ENCODE assay signal across 2 cellular contexts in the genomic region with DNA sequence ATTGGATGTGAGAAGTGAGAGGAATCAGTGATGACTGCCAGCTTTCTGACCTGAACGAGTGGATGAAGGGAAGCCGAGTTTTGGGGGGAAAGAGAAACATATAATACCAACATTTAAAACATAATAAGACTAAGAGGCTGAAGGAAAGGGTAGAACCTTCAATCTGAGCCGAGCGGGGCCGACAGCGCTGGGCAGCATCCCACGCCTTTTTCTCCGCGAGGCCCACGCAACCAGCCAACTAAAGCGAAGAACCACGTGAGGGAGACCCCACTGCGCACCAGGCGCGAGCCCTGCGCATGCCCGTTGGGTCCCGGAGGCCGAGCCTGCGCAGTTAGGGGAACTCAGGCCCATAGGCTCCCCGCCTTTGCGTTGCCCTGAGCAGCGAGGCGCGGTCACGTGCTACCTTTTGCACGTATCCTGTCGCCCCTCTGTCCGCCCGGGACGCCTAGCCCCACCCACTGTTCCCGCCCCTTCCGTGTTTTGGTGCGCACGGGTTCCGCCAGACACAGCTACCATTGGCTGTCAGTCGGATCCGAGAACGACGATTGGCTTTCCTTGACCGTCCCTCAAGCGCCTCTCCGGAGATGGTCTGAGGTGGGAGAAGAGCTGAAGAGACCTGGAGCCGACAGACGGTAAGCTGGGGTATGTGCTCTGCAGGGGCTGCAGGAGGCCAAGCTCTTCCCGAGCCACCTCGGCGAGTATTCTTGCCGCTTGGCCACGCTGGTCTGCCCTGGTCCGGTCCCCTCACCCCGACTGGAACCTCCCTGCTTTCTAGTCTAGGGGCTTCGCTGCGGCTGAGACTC.
A peak's percentile ranks its signal among the peaks of the same experiment; 100 is the strongest.
TF ChIP-seq lines count a peak whose summit lies in the region.

A gene with protein sequence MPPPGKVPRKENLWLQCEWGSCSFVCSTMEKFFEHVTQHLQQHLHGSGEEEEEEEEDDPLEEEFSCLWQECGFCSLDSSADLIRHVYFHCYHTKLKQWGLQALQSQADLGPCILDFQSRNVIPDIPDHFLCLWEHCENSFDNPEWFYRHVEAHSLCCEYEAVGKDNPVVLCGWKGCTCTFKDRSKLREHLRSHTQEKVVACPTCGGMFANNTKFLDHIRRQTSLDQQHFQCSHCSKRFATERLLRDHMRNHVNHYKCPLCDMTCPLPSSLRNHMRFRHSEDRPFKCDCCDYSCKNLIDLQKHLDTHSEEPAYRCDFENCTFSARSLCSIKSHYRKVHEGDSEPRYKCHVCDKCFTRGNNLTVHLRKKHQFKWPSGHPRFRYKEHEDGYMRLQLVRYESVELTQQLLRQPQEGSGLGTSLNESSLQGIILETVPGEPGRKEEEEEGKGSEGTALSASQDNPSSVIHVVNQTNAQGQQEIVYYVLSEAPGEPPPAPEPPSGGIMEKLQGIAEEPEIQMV (plus strand): TSS at position 573 of the 803 bp plus-strand sequence. CDS start 5,365 bp downstream, outside the sequence.

TF ChIP-seq in IMR-90, 13 proteins besides CTCF, POLR2A, EP300 and RAD21:
- TF ChIP-seq MXI1 (IDR thresholded peaks at IDR 0.05; ENCODE audit: borderline replicate concordance, low read depth, low read length) (peak; percentile 76; the same call in 1 of the 2 replicates), MAFK (IDR thresholded peaks at IDR 0.05; ENCODE audit: low read depth, low read length) (no peak), CEBPB (IDR thresholded peaks at IDR 0.05; ENCODE audit: low read depth, low read length) (no peak), RFX5 (IDR thresholded peaks at IDR 0.05; ENCODE audit: low read depth, low read length) (no peak), CHD1 (IDR thresholded peaks at IDR 0.05; ENCODE audit: low read depth, low read length) (no peak), SMC3 (IDR thresholded peaks at IDR 0.05; ENCODE audit: low read depth, low read length) (no peak), MAZ (IDR thresholded peaks at IDR 0.05; ENCODE audit: borderline replicate concordance, low read depth, low read length) (peak; percentile 84; the same call in 1 of the 2 replicates), RCOR1 (IDR thresholded peaks at IDR 0.05; ENCODE audit: insufficient replicate concordance, low read length) (no peak), BHLHE40 (IDR thresholded peaks at IDR 0.05; ENCODE audit: low read depth, low read length) (peak; percentile 76; the same call in 1 of the 2 replicates), NFE2L2 (IDR thresholded peaks at IDR 0.05; ENCODE audit: low read depth, low read length) (no peak), FOS (IDR thresholded peaks at IDR 0.05; ENCODE audit: low read depth, low read length) (peak; percentile 23; the same call in 1 of the 2 replicates)
- TF ChIP-seq, protein P1, sequence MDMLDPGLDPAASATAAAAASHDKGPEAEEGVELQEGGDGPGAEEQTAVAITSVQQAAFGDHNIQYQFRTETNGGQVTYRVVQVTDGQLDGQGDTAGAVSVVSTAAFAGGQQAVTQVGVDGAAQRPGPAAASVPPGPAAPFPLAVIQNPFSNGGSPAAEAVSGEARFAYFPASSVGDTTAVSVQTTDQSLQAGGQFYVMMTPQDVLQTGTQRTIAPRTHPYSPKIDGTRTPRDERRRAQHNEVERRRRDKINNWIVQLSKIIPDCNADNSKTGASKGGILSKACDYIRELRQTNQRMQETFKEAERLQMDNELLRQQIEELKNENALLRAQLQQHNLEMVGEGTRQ (IDR thresholded peaks at IDR 0.05; ENCODE audit: low read depth, low read length) = peak; percentile 98
- TF ChIP-seq, protein P2, sequence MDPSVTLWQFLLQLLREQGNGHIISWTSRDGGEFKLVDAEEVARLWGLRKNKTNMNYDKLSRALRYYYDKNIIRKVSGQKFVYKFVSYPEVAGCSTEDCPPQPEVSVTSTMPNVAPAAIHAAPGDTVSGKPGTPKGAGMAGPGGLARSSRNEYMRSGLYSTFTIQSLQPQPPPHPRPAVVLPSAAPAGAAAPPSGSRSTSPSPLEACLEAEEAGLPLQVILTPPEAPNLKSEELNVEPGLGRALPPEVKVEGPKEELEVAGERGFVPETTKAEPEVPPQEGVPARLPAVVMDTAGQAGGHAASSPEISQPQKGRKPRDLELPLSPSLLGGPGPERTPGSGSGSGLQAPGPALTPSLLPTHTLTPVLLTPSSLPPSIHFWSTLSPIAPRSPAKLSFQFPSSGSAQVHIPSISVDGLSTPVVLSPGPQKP (IDR thresholded peaks at IDR 0.05; ENCODE audit: borderline replicate concordance, low read depth, low read length) = no peak

TF ChIP-seq in endothelial cell of umbilical vein, 7 proteins besides CTCF, POLR2A, EP300 and RAD21:
- TF ChIP-seq GATA2 (IDR thresholded peaks at IDR 0.05; ENCODE audit: insufficient read depth, insufficient read length, low read depth, low read length) (no peak), EZH2 (IDR thresholded peaks at IDR 0.05; ENCODE audit: borderline replicate concordance, low read depth, low read length, severe bottlenecking) (no peak), POLR2AphosphoS5 (IDR thresholded peaks at IDR 0.05; ENCODE audit: insufficient read depth, low read depth, low read length) (peak; percentile 82)
- TF ChIP-seq, protein P3, sequence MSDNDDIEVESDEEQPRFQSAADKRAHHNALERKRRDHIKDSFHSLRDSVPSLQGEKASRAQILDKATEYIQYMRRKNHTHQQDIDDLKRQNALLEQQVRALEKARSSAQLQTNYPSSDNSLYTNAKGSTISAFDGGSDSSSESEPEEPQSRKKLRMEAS (IDR thresholded peaks at IDR 0.05; ENCODE audit: insufficient read depth, insufficient read length) = peak; percentile 97
